Comparison of ENCODE assay signal across 1 cellular context in the genomic region with DNA sequence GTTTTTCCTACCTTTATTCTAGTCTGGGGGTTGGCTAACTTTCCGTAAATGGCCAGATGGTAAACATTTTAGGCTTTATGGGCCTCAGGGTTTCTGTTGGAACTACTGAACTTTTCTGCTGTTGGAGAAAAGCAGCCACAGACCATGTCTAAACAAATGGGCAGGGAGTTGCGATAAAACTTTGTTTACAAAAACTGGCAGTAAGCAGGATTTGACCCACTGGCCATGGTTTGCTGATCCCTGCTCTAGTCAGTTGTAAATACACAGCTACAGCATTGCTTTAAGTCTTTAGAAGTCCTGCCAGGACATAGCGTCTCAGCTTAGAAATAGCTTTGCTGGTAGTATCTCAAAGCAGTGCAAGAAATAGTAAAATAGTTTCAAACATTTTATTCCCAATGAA.
TF ChIP-seq lines count a peak whose summit lies in the region.

No MANE protein-coding gene starts in this region.

TF ChIP-seq in IMR-90, 13 proteins besides CTCF, POLR2A, EP300 and RAD21:
- TF ChIP-seq MAZ (IDR thresholded peaks at IDR 0.05; ENCODE audit: borderline replicate concordance, low read depth, low read length) (no peak), BHLHE40 (IDR thresholded peaks at IDR 0.05; ENCODE audit: low read depth, low read length) (no peak), NFE2L2 (IDR thresholded peaks at IDR 0.05; ENCODE audit: low read depth, low read length) (no peak), FOS (IDR thresholded peaks at IDR 0.05; ENCODE audit: low read depth, low read length) (no peak), CHD1 (IDR thresholded peaks at IDR 0.05; ENCODE audit: low read depth, low read length) (no peak), CEBPB (IDR thresholded peaks at IDR 0.05; ENCODE audit: low read depth, low read length) (no peak), RFX5 (IDR thresholded peaks at IDR 0.05; ENCODE audit: low read depth, low read length) (no peak), MAFK (IDR thresholded peaks at IDR 0.05; ENCODE audit: low read depth, low read length) (no peak), MXI1 (IDR thresholded peaks at IDR 0.05; ENCODE audit: borderline replicate concordance, low read depth, low read length) (no peak), RCOR1 (IDR thresholded peaks at IDR 0.05; ENCODE audit: insufficient replicate concordance, low read length) (no peak), SMC3 (IDR thresholded peaks at IDR 0.05; ENCODE audit: low read depth, low read length) (no peak)
- TF ChIP-seq, protein P1, sequence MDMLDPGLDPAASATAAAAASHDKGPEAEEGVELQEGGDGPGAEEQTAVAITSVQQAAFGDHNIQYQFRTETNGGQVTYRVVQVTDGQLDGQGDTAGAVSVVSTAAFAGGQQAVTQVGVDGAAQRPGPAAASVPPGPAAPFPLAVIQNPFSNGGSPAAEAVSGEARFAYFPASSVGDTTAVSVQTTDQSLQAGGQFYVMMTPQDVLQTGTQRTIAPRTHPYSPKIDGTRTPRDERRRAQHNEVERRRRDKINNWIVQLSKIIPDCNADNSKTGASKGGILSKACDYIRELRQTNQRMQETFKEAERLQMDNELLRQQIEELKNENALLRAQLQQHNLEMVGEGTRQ (IDR thresholded peaks at IDR 0.05; ENCODE audit: low read depth, low read length): no peak
- TF ChIP-seq, protein P2, sequence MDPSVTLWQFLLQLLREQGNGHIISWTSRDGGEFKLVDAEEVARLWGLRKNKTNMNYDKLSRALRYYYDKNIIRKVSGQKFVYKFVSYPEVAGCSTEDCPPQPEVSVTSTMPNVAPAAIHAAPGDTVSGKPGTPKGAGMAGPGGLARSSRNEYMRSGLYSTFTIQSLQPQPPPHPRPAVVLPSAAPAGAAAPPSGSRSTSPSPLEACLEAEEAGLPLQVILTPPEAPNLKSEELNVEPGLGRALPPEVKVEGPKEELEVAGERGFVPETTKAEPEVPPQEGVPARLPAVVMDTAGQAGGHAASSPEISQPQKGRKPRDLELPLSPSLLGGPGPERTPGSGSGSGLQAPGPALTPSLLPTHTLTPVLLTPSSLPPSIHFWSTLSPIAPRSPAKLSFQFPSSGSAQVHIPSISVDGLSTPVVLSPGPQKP (IDR thresholded peaks at IDR 0.05; ENCODE audit: borderline replicate concordance, low read depth, low read length): no peak
